1 cellular context compared by ENCODE assay signal in the genomic region with DNA sequence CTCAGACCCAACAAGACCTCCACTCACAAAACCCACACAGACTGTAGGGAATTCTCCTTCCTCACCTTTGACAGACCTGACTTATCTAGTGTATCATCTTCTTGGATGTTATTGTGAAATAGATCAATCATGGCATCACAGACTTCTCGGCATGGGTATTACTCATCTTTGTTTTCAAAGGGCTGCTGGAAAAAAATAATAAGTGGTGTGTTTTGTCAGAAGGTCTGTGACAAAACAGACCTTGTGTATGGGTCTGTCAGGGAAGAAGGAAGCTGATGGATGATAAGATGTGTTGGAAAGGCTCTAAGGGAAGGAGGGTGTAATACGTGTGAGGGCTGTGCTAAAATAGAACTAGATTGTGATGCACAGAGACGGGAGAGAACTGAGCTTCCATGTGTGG.
TF ChIP-seq lines count a peak whose summit lies in the region.

No MANE protein-coding gene starts in this region.

TF ChIP-seq in SK-N-SH treated with all-trans-retinoic acid at 6 μM for 48 hours, 23 proteins besides CTCF, POLR2A, EP300 and RAD21 (continued from another document):
- TF ChIP-seq, protein P1, sequence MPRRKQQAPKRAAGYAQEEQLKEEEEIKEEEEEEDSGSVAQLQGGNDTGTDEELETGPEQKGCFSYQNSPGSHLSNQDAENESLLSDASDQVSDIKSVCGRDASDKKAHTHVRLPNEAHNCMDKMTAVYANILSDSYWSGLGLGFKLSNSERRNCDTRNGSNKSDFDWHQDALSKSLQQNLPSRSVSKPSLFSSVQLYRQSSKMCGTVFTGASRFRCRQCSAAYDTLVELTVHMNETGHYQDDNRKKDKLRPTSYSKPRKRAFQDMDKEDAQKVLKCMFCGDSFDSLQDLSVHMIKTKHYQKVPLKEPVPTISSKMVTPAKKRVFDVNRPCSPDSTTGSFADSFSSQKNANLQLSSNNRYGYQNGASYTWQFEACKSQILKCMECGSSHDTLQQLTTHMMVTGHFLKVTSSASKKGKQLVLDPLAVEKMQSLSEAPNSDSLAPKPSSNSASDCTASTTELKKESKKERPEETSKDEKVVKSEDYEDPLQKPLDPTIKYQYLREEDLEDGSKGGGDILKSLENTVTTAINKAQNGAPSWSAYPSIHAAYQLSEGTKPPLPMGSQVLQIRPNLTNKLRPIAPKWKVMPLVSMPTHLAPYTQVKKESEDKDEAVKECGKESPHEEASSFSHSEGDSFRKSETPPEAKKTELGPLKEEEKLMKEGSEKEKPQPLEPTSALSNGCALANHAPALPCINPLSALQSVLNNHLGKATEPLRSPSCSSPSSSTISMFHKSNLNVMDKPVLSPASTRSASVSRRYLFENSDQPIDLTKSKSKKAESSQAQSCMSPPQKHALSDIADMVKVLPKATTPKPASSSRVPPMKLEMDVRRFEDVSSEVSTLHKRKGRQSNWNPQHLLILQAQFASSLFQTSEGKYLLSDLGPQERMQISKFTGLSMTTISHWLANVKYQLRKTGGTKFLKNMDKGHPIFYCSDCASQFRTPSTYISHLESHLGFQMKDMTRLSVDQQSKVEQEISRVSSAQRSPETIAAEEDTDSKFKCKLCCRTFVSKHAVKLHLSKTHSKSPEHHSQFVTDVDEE (CRISPR knock-in tag; IDR thresholded peaks at IDR 0.05): no peak
- no peak for TF ChIP-seq CSDC2 (CRISPR knock-in tag; IDR thresholded peaks at IDR 0.05)
- TF ChIP-seq ZC3H10 (CRISPR knock-in tag; IDR thresholded peaks at IDR 0.05): no peak
- TF ChIP-seq ESRRG (CRISPR knock-in tag; IDR thresholded peaks at IDR 0.05): no peak
- no peak for TF ChIP-seq GLIS3 (CRISPR knock-in tag; IDR thresholded peaks at IDR 0.05)
- TF ChIP-seq ZNF8 (CRISPR knock-in tag; IDR thresholded peaks at IDR 0.05): no peak
- TF ChIP-seq BACH2 (CRISPR knock-in tag; IDR thresholded peaks at IDR 0.05; ENCODE audit: borderline replicate concordance): no peak
- TF ChIP-seq, protein P2, sequence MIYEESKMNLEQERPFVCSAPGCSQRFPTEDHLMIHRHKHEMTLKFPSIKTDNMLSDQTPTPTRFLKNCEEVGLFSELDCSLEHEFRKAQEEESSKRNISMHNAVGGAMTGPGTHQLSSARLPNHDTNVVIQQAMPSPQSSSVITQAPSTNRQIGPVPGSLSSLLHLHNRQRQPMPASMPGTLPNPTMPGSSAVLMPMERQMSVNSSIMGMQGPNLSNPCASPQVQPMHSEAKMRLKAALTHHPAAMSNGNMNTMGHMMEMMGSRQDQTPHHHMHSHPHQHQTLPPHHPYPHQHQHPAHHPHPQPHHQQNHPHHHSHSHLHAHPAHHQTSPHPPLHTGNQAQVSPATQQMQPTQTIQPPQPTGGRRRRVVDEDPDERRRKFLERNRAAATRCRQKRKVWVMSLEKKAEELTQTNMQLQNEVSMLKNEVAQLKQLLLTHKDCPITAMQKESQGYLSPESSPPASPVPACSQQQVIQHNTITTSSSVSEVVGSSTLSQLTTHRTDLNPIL (CRISPR knock-in tag; IDR thresholded peaks at IDR 0.05; ENCODE audit: low read depth): no peak
- no peak for TF ChIP-seq ARNTL (CRISPR knock-in tag; IDR thresholded peaks at IDR 0.05; ENCODE audit: borderline replicate concordance, low read depth)
TF ChIP-seq in SK-N-SH treated with all-trans-retinoic acid at 6 μM for 48 hours: peak in this region for 0.
